ENCODE assay signal across 18 cellular contexts in genomic region chr2:234373791-234374508, GRCh38.
DNase-seq lines count a peak whose midpoint lies in the region; ATAC-seq, FAIRE-seq and TF ChIP-seq lines count a peak whose summit lies in the region.
"Had no signal": no experiment of that assay in that cellular context is flagged by ENCODE, and none has a peak within 500 bp of the region (broad histone marks: within the 10 kb centered on the region; RNA-seq: fewer than 3 reads in every experiment).

No MANE protein-coding gene starts in this region.

- H3K79me2 ChIP-seq in HepG2 (ENCODE audit: insufficient read depth, low read length), result no peaks in the 10 kb centered on the region

- H3K4me1 Mint-ChIP-seq in activated CD4-positive, alpha-beta T cell treated with anti-CD3 and anti-CD28 coated beads, Interleukin-2, amount 10 ng/mL, durations not matched to agents 7 days and 5 days, result peaks cover 76% of the 10 kb centered on the region
- H3K4me1 Mint-ChIP-seq in effector memory CD8-positive, alpha-beta T cell (ENCODE audit: low read depth in 2 of 2), result peaks cover 28 to 43% of the 10 kb centered on the region in 2 donors

- H3K9me3 ChIP-seq in HepG2 (ENCODE audit: low read length), result no peaks in the 10 kb centered on the region
- H3K9me3 ChIP-seq in right lobe of liver, result no peaks in the 10 kb centered on the region
- H3K9me3 ChIP-seq in vagina, result no peaks in the 10 kb centered on the region
- H3K9me3 ChIP-seq: upper lobe of left lung had no signal

- no peak overlapping the region for H3K9ac ChIP-seq in HepG2 (ENCODE audit: insufficient read depth, low read depth, low read length)

- H3K27ac ChIP-seq in HepG2 (ENCODE audit: extremely low read length, insufficient read depth, low read length) (no peak overlapping the region), right lobe of liver (no peak overlapping the region), vagina (peak overlapping the region; percentile 61)
- H3K27ac ChIP-seq: upper lobe of left lung, WERI-Rb-1 had no signal

- CTCF ChIA-PET in HepG2 (lab: Yijun Ruan, JAX; ENCODE audit: low intra/inter-chr PET ratio, low total read pairs), result no interaction called here
- CTCF ChIA-PET in activated CD4-positive, alpha-beta T cell treated with anti-CD3 and anti-CD28 coated beads, Interleukin-2, amount 10 ng/mL, durations not matched to agents 7 days and 5 days (lab: Charles Lee), result interaction anchor here (0.6 to 1.5 kb wide), 6 partner anchors 9 to 884 kb away, joined by 3 to 5 read pairs (median 4); no protein-coding TSS in a partner anchor

- H3K4me3 ChIP-seq in HepG2 (replicated peaks in 1 of 3; ENCODE audit: insufficient read depth in 1 of 3, low read depth in 2 of 3, low read length in 3 of 3) (no peak overlapping the region), right lobe of liver (no peak overlapping the region), vagina (peak overlapping the region in 1 of 2 donors; percentile 24)
- H3K4me3 ChIP-seq: upper lobe of left lung had no signal

- TF ChIP-seq POLR2A in HepG2 (IDR thresholded peaks at IDR 0.05; ENCODE audit: insufficient read depth in 1 of 2, low read depth in 2 of 2, low read length in 2 of 2) (no peak), right lobe of liver (IDR thresholded peaks at IDR 0.05) (no peak), vagina (IDR thresholded peaks at IDR 0.05) (no peak)

- ATAC-seq in HepG2 (no peak), right lobe of liver (no peak)
- no peak for ATAC-seq in effector memory CD8-positive, alpha-beta T cell (replicated peaks)
- ATAC-seq: left lobe of liver had no signal

- H3K4me1 ChIP-seq in HepG2 (ENCODE audit: insufficient read depth, low read length), result no peaks in the 10 kb centered on the region
- no peaks in the 10 kb centered on the region for H3K4me1 ChIP-seq in right lobe of liver
- peaks cover 13% of the 10 kb centered on the region for H3K4me1 ChIP-seq in vagina

- WGBS in HepG2 (ENCODE audit: low lambda C conversion rate), result 61% methylated on average over 13 of the region's 13 CpGs
- WGBS in right lobe of liver (ENCODE audit: insufficient coverage, low coverage, low lambda C conversion rate, missing lambda C conversion rate), result 58% methylated on average over 10 of the region's 13 CpGs

- intact Hi-C loops in HepG2 (cut with micrococcal nuclease; ENCODE audit: unreplicated experiment), result no loop called here
- intact Hi-C loops in right lobe of liver (cut with DNase I), result no loop called here
- intact Hi-C loops in vagina (cut with DNase I), result no loop called here

- H4K20me1 ChIP-seq in HepG2 (ENCODE audit: insufficient read depth, low read length), result no peaks in the 10 kb centered on the region; the same call in 1 of the 2 replicates

- H3K9me3 Mint-ChIP-seq in activated CD4-positive, alpha-beta T cell treated with anti-CD3 and anti-CD28 coated beads, Interleukin-2, amount 10 ng/mL, durations not matched to agents 7 days and 5 days, result peaks cover 1% of the 10 kb centered on the region
- no peaks in the 10 kb centered on the region for H3K9me3 Mint-ChIP-seq in effector memory CD8-positive, alpha-beta T cell

- H3K27me3 ChIP-seq in HepG2 (ENCODE audit: control insufficient read depth in 1 of 2, insufficient read depth in 2 of 2, low read length in 2 of 2), result peaks cover 0 to 1% of the 10 kb centered on the region in 2 experiments; a peak in 1 of 5 replicates
- no peaks in the 10 kb centered on the region for H3K27me3 ChIP-seq in right lobe of liver
- no peaks in the 10 kb centered on the region for H3K27me3 ChIP-seq in vagina
- H3K27me3 ChIP-seq: upper lobe of left lung had no signal

- no peaks in the 10 kb centered on the region for H3K36me3 ChIP-seq in HepG2 (replicated peaks in 1 of 2; ENCODE audit: control insufficient read depth in 1 of 2, insufficient read depth in 2 of 2, low read length in 2 of 2)
- H3K36me3 ChIP-seq in right lobe of liver, result no peaks in the 10 kb centered on the region
- no peaks in the 10 kb centered on the region for H3K36me3 ChIP-seq in vagina
- H3K36me3 ChIP-seq: upper lobe of left lung, WERI-Rb-1 had no signal

- H3K27ac Mint-ChIP-seq in activated CD4-positive, alpha-beta T cell treated with anti-CD3 and anti-CD28 coated beads, Interleukin-2, amount 10 ng/mL, durations not matched to agents 7 days and 5 days, result peak overlapping the region; percentile 88
- H3K27ac Mint-ChIP-seq in effector memory CD8-positive, alpha-beta T cell, result peak overlapping the region; percentile 47 to 52

- no TSS peak for BruUV-seq in HepG2 (replicated peaks; lab: Mats Ljungman, UMichigan)

- no peak for TF ChIP-seq RAD21 in HepG2 (CRISPR knock-in tag; IDR thresholded peaks at IDR 0.05)

- POLR2A ChIA-PET in HepG2 (lab: Yijun Ruan, JAX), result no interaction called here
- POLR2A ChIA-PET in activated CD4-positive, alpha-beta T cell treated with anti-CD3 and anti-CD28 coated beads, Interleukin-2, amount 10 ng/mL, durations not matched to agents 7 days and 5 days (lab: Charles Lee), result interaction anchor here (1.2 kb wide), 1 partner anchor 49 kb away, joined by 4 read pairs; no protein-coding TSS in a partner anchor

- FAIRE-seq in HepG2 (lab: Jason Lieb, UNC), result no peak
- FAIRE-seq: GM18507 had no signal

- no peak overlapping the region for H3K4me3 Mint-ChIP-seq in activated CD4-positive, alpha-beta T cell treated with anti-CD3 and anti-CD28 coated beads, Interleukin-2, amount 10 ng/mL, durations not matched to agents 7 days and 5 days
- H3K4me3 Mint-ChIP-seq in effector memory CD8-positive, alpha-beta T cell, result no peak overlapping the region

- TF ChIP-seq EP300 in HepG2 (IDR thresholded peaks at IDR 0.05; ENCODE audit: low read depth in 2 of 2, low read length in 2 of 2) (no peak), HepG2 (CRISPR knock-in tag; IDR thresholded peaks at IDR 0.05; ENCODE audit: borderline replicate concordance) (no peak)

- TF ChIP-seq CTCF in HepG2 (CRISPR knock-in tag; IDR thresholded peaks at IDR 0.05) (no peak), right lobe of liver (IDR thresholded peaks at IDR 0.05) (no peak), vagina (IDR thresholded peaks at IDR 0.05) (no peak)

- DNase-seq in HepG2 (ENCODE audit: low spot score), result no peak
- no peak for DNase-seq in right lobe of liver
- DNase-seq in activated CD4-positive, alpha-beta T cell treated with anti-CD3 and anti-CD28 coated beads, Interleukin-2, amount 10 ng/mL, durations not matched to agents 7 days and 5 days, result no peak
- DNase-seq in effector memory CD8-positive, alpha-beta T cell, result no peak
- no peak for DNase-seq in vagina (ENCODE audit: extremely low spot score in 2 of 2)
- no peak for DNase-seq in T-helper 9 cell
- DNase-seq in HuH-7 (ENCODE audit: low spot score), result no peak
- DNase-seq in NCI-H146 (lab: John Stamatoyannopoulos, UW), result no peak
- DNase-seq: COR-L47, dermis blood vessel endothelial cell, MV-4-11, NCI-H2029, nucleus accumbens, retina, upper lobe of left lung, WERI-Rb-1 had no signal

- H2AFZ ChIP-seq in HepG2 (ENCODE audit: low read length), result no peak overlapping the region

- in situ Hi-C loops in HepG2 (cut with HindIII; ENCODE audit: extremely low pct_ligation_motif_present, low pct_unique_long_range_greater_than_20kb), result no loop called here

- H3K27me3 Mint-ChIP-seq in activated CD4-positive, alpha-beta T cell treated with anti-CD3 and anti-CD28 coated beads, Interleukin-2, amount 10 ng/mL, durations not matched to agents 7 days and 5 days, result no peaks in the 10 kb centered on the region
- no peaks in the 10 kb centered on the region for H3K27me3 Mint-ChIP-seq in effector memory CD8-positive, alpha-beta T cell

- peaks cover 4% of the 10 kb centered on the region for H3K36me3 Mint-ChIP-seq in activated CD4-positive, alpha-beta T cell treated with anti-CD3 and anti-CD28 coated beads, Interleukin-2, amount 10 ng/mL, durations not matched to agents 7 days and 5 days (ENCODE audit: low read depth)
- H3K36me3 Mint-ChIP-seq in effector memory CD8-positive, alpha-beta T cell (ENCODE audit: insufficient read depth), result no peaks in the 10 kb centered on the region

- no peak overlapping the region for H3K4me2 ChIP-seq in HepG2 (ENCODE audit: low read depth, low read length)

TF ChIP-seq in HepG2, 621 proteins besides CTCF, POLR2A, EP300 and RAD21:
- TF ChIP-seq STAT5B (CRISPR knock-in tag; IDR thresholded peaks at IDR 0.05), result no peak
- TF ChIP-seq CREB1 (IDR thresholded peaks at IDR 0.05), result peak; percentile 92
- no peak for TF ChIP-seq CREB1 (CRISPR knock-in tag; IDR thresholded peaks at IDR 0.05)
- peak; percentile 89 for TF ChIP-seq ATF7 (IDR thresholded peaks at IDR 0.05)
- no peak for TF ChIP-seq ATF7 (CRISPR knock-in tag; IDR thresholded peaks at IDR 0.05)
